ENCODE assay signal across 8 cellular contexts in genomic region chr1:152047954-152048640, GRCh38. TPM values are rescaled to one million over a fixed set of nuclear protein-coding genes. Genes with fewer than 3 reads are reported as not detected.
DNase-seq lines count a peak whose midpoint lies in the region; ATAC-seq and TF ChIP-seq lines count a peak whose summit lies in the region.

No MANE protein-coding gene starts in this region.

- peak overlapping the region; percentile 90 for H3K4me2 ChIP-seq in osteoblast (ENCODE audit: insufficient read depth, low read length)

- H3K4me3 ChIP-seq in SJCRH30 = peak overlapping the region; percentile 21
- peak overlapping the region; percentile 62 for H3K4me3 ChIP-seq in osteoblast (ENCODE audit: insufficient read depth, low read length)
- H3K4me3 ChIP-seq in thoracic aorta = peak overlapping the region; percentile 44

- peak; percentile 99 for ATAC-seq in GM19468 (IDR thresholded peaks at IDR 0.05; ENCODE audit: extremely low read depth, unreplicated experiment)
- peak; percentile 84 for ATAC-seq in thoracic aorta (ENCODE audit: insufficient number of reproducible peaks, low FRiP score, low read depth)

- H3K36me3 ChIP-seq in SJCRH30 (no peaks in the 10 kb centered on the region), osteoblast (ENCODE audit: insufficient read depth, low read length) (no peaks in the 10 kb centered on the region), thoracic aorta (no peaks in the 10 kb centered on the region)

- H3K27ac ChIP-seq in SJCRH30 = peak overlapping the region; percentile 70
- H3K27ac ChIP-seq in osteoblast (ENCODE audit: low read depth, low read length) = peak overlapping the region; percentile 98
- H3K27ac ChIP-seq in thoracic aorta = peak overlapping the region; percentile 93 to 95

- peak overlapping the region; percentile 88 for H2AFZ ChIP-seq in osteoblast (ENCODE audit: low read length)

- H3K27me3 ChIP-seq in SJCRH30 (no peaks in the 10 kb centered on the region), osteoblast (ENCODE audit: insufficient read depth, low read length) (peaks cover 4% of the 10 kb centered on the region), thoracic aorta (replicated peaks; ENCODE audit: insufficient read depth) (no peaks in the 10 kb centered on the region)

- TF ChIP-seq CTCF in osteoblast (IDR thresholded peaks at IDR 0.05; ENCODE audit: extremely low read depth, low read depth, low read length) = peak; percentile 67
- peak; percentile 56 for TF ChIP-seq CTCF in thoracic aorta (IDR thresholded peaks at IDR 0.05)

- peak; percentile 96 for DNase-seq in DMS 273 (lab: John Stamatoyannopoulos, UW; ENCODE audit: unreplicated experiment)
- peak; percentile 94 for DNase-seq in HS-27A (ENCODE audit: low read depth)
- peak; percentile 93 to 96 for DNase-seq in SJCRH30
- DNase-seq in activated naive CD4-positive, alpha-beta T cell treated with Interleukin-2 at 50 U/mL for 16 hours = peak; percentile 87
- peak; percentile 73 for DNase-seq in globus pallidus (ENCODE audit: low spot score)
- peak; percentile 85 for DNase-seq in osteoblast (ENCODE audit: insufficient read length, low spot score, missing footprints)
- peak; percentile 94 for DNase-seq in thoracic aorta (ENCODE audit: low spot score)

- no peaks in the 10 kb centered on the region for H3K79me2 ChIP-seq in osteoblast (ENCODE audit: insufficient read depth, low read length)

- H3K9me3 ChIP-seq in SJCRH30 (replicated peaks) = no peaks in the 10 kb centered on the region
- no peaks in the 10 kb centered on the region for H3K9me3 ChIP-seq in osteoblast (ENCODE audit: low read depth, low read length)
- no peaks in the 10 kb centered on the region for H3K9me3 ChIP-seq in thoracic aorta

- H4K20me1 ChIP-seq in osteoblast (ENCODE audit: insufficient read depth, low read length) = no peaks in the 10 kb centered on the region

- peaks cover 12% of the 10 kb centered on the region for H3K4me1 ChIP-seq in SJCRH30
- H3K4me1 ChIP-seq in osteoblast (ENCODE audit: insufficient read depth, low read length) = peaks cover 51% of the 10 kb centered on the region
- H3K4me1 ChIP-seq in thoracic aorta (ENCODE audit: control insufficient read depth in 1 of 2, low read depth in 2 of 2) = peaks cover 15 to 22% of the 10 kb centered on the region in 2 donors

RNA-seq across cellular contexts. Expression of gene S100A11, which starts 11.3 kb away (rescaled TPM):
- total RNA-seq in SJCRH30 (2014; rRNA removed; shearing (Covaris generic)) = 492 and 509 TPM in 2 replicates
- total RNA-seq in osteoblast (142 and 167 TPM in 2 replicates), thoracic aorta (100 to 1,000 TPM; 196 to 210 TPM)

RNA-seq across cellular contexts. Expression of gene TCHHL1, which starts 40.8 kb away (rescaled TPM):
- not detected in 2 replicates for total RNA-seq in SJCRH30 (2014; rRNA removed; shearing (Covaris generic))
- total RNA-seq in osteoblast = not detected in 2 replicates
- total RNA-seq in thoracic aorta = not detected

RNA-seq across cellular contexts. Expression of gene S100A10, which starts 54.4 kb away (rescaled TPM):
- 36.4 and 38.3 TPM in 2 replicates for total RNA-seq in SJCRH30 (2014; rRNA removed; shearing (Covaris generic))
- total RNA-seq in osteoblast = 103 and 116 TPM in 2 replicates
- total RNA-seq in thoracic aorta = 100 to 1,000 TPM in 1 of 2 donors, 10 to 100 TPM in 1; 47.0 to 107 TPM

Comparison
In these comparisons a context has a peak if more than half of its experiments do, and no peak if none do; other contexts are left out.
1. Peak in every context shown above with its lines: DNase-seq, ATAC-seq, H3K4me3 ChIP-seq and H3K27ac ChIP-seq.